Comparison of ENCODE assay signal across 8 cellular contexts in the genomic region with DNA sequence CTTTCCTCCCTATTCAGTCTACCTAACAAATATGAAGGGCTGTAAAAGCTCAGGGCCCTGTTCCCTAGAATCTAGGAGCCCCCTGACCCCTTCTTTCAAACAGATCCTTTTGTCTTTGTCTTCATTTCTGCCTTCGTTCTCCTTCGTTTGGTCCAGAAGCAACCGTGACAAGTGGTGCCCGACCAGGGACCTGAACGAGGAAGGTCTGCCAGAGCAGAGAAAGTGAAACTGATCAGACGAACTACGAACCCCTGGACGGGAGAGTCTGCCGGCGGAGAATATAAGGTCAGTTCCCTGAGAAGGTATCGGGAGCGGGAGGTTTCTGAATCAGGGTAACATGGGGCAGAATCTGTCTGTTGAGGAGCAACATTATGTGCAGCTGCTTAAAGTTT. TPM values are rescaled to one million over a fixed set of nuclear protein-coding genes. Genes with fewer than 3 reads are reported as not detected.
A peak's percentile ranks its signal among the peaks of the same experiment; 100 is the strongest.
DNase-seq lines count a peak whose midpoint lies in the region; ATAC-seq, FAIRE-seq and TF ChIP-seq lines count a peak whose summit lies in the region.

No MANE protein-coding gene starts in this region.

- no peaks in the 10 kb centered on the region for H3K4me1 ChIP-seq in HUES6 (ENCODE audit: control insufficient read depth, insufficient read depth, low read length)
- peaks cover 10% of the 10 kb centered on the region for H3K4me1 ChIP-seq in astrocyte (ENCODE audit: insufficient read depth, low read length)
- H3K4me1 ChIP-seq in lower lobe of right lung = peaks cover 13% of the 10 kb centered on the region
- H3K4me1 ChIP-seq in aorta (ENCODE audit: control insufficient read depth in 1 of 2, insufficient read depth in 2 of 2, low read length in 2 of 2) = peaks cover 0 to 6% of the 10 kb centered on the region in 2 donors

- TF ChIP-seq CTCF in AG04450 (IDR thresholded peaks at IDR 0.05; ENCODE audit: low read depth, low read length) (no peak), astrocyte (IDR thresholded peaks at IDR 0.05; ENCODE audit: insufficient read depth, low read depth, low read length) (no peak), lower lobe of right lung (IDR thresholded peaks at IDR 0.05) (no peak)

- H3K36me3 ChIP-seq in HUES6 (ENCODE audit: control insufficient read depth, insufficient read depth, low read length) (peaks cover 31% of the 10 kb centered on the region), astrocyte (ENCODE audit: insufficient read depth, low read length) (peaks cover 24% of the 10 kb centered on the region), lower lobe of right lung (peaks cover 33% of the 10 kb centered on the region), aorta (ENCODE audit: control insufficient read depth in 1 of 2, insufficient read depth in 2 of 2, low read length in 1 of 2) (no peaks in the 10 kb centered on the region)

- H3K79me2 ChIP-seq in astrocyte (ENCODE audit: insufficient read depth, low read length) = peaks cover 43% of the 10 kb centered on the region

- intact Hi-C loops in lower lobe of right lung (cut with DNase I) (no loop called here), aorta (cut with DNase I) (loop anchor here (1.0 to 2.0 kb wide), 2 partner anchors 21 to 27 kb away; a partner anchor contains a TSS)

- H3K4me3 ChIP-seq in AG04450 (ENCODE audit: low read depth, low read length) (peak overlapping the region; percentile 93), HUES6 (ENCODE audit: low read depth, low read length) (peak overlapping the region; percentile 92), astrocyte (ENCODE audit: insufficient read depth, low read depth, low read length) (peak overlapping the region; percentile 92), lower lobe of right lung (peak overlapping the region; percentile 87), aorta (ENCODE audit: low read length in 2 of 2) (peak overlapping the region; percentile 76 to 85)

- H3K4me2 ChIP-seq in astrocyte (ENCODE audit: low read length) = peak overlapping the region; percentile 92

- peaks cover 5% of the 10 kb centered on the region; the same call in 1 of the 2 replicates for H3K9me3 ChIP-seq in AG04450 (ENCODE audit: control insufficient read depth, insufficient read depth, low read length)
- H3K9me3 ChIP-seq in HUES6 (ENCODE audit: control insufficient read depth, insufficient read depth, low read depth, low read length) = no peaks in the 10 kb centered on the region
- no peaks in the 10 kb centered on the region for H3K9me3 ChIP-seq in astrocyte (ENCODE audit: insufficient read depth, low read depth, low read length)
- H3K9me3 ChIP-seq in lower lobe of right lung = no peaks in the 10 kb centered on the region
- H3K9me3 ChIP-seq in aorta (ENCODE audit: control insufficient read depth, low read length) = no peaks in the 10 kb centered on the region

- WGBS in aorta, 2 donors = 67 to 71% methylated on average over 12 of the region's 12 CpGs

- peak overlapping the region; percentile 96 for H3K27ac Mint-ChIP-seq in astrocyte (ENCODE audit: unreplicated experiment)

- H3K9ac ChIP-seq in HUES6 (ENCODE audit: low read length) = peak overlapping the region; percentile 90
- H3K9ac ChIP-seq in astrocyte (ENCODE audit: low read length) = peak overlapping the region; percentile 91

- H3K27ac ChIP-seq in AG04450 (ENCODE audit: low read depth, low read length) (no peak overlapping the region), HUES6 (ENCODE audit: low read depth, low read length) (no peak overlapping the region), astrocyte (ENCODE audit: low read depth, low read length) (peak overlapping the region; percentile 80), lower lobe of right lung (peak overlapping the region; percentile 94), aorta (ENCODE audit: low read depth in 1 of 2, low read length in 2 of 2) (no peak overlapping the region)

- H4K20me1 ChIP-seq in astrocyte (ENCODE audit: insufficient read depth, low read length) = peaks cover 31% of the 10 kb centered on the region

- H2AFZ ChIP-seq in astrocyte (ENCODE audit: low read depth, low read length) = peak overlapping the region; percentile 94

- ATAC-seq in lower lobe of right lung (no peak), aorta (ENCODE audit: low FRiP score) (no peak), HG03354 (IDR thresholded peaks at IDR 0.05; ENCODE audit: poor library complexity, severe bottlenecking, unreplicated experiment) (no peak), GM21381 (IDR thresholded peaks at IDR 0.05; ENCODE audit: unreplicated experiment) (no peak)

- CTCF ChIA-PET in AG04450 (lab: Charles Lee) = no interaction called here

- DNase-seq in AG04450 (ENCODE audit: low read depth, low spot score) (no peak), astrocyte (ENCODE audit: low read depth) (no peak), lower lobe of right lung (no peak), aorta (no peak), cortex of kidney (lab: John Stamatoyannopoulos, UW) (no peak)

- H3K27me3 ChIP-seq in AG04450 (ENCODE audit: control insufficient read depth, insufficient read depth, low read length) = no peaks in the 10 kb centered on the region
- H3K27me3 ChIP-seq in HUES6 (ENCODE audit: control insufficient read depth, insufficient read depth, low read length) = no peaks in the 10 kb centered on the region
- H3K27me3 ChIP-seq in astrocyte (ENCODE audit: insufficient read depth, low read length) = no peaks in the 10 kb centered on the region
- H3K27me3 ChIP-seq in lower lobe of right lung (ENCODE audit: low read depth) = no peaks in the 10 kb centered on the region
- no peaks in the 10 kb centered on the region for H3K27me3 ChIP-seq in aorta (ENCODE audit: control insufficient read depth in 1 of 2, insufficient read depth in 2 of 2, low read length in 1 of 2)

- H3K4me3 Mint-ChIP-seq in astrocyte (ENCODE audit: unreplicated experiment) = peak overlapping the region; percentile 100

- H3K4me1 Mint-ChIP-seq in astrocyte (ENCODE audit: low read depth, unreplicated experiment) = peaks cover 10% of the 10 kb centered on the region

- no peaks in the 10 kb centered on the region for H3K27me3 Mint-ChIP-seq in astrocyte (ENCODE audit: low read depth, unreplicated experiment)

- POLR2A ChIA-PET in AG04450 (lab: Yijun Ruan, JAX) = no interaction called here

- H3K36me3 Mint-ChIP-seq in astrocyte (ENCODE audit: low read depth, unreplicated experiment) = peaks cover 20% of the 10 kb centered on the region

- no peak for FAIRE-seq in astrocyte (lab: Jason Lieb, UNC)

- peaks cover 2% of the 10 kb centered on the region for H3K9me3 Mint-ChIP-seq in astrocyte (ENCODE audit: unreplicated experiment)

RNA-seq across cellular contexts. Expression of a gene that starts 0.8 kb away (rescaled TPM):
- polyA plus RNA-seq in AG04450 (2011; rRNA removed) = 41.9 and 44.5 TPM in 2 replicates
- polyA minus RNA-seq in AG04450 (2011; rRNA and poly(A)+ RNA removed) = 21.7 and 24.7 TPM in 2 replicates
- total RNA-seq in astrocyte = 34.6 and 40.9 TPM in 2 replicates
- total RNA-seq in lower lobe of right lung = 31.6 TPM
- total RNA-seq in aorta = 10 to 100 TPM; 33.6 to 34.3 TPM
- 10 to 100 TPM; 26.4 to 48.1 TPM for polyA plus RNA-seq in aorta

RNA-seq across cellular contexts. Expression of a gene that starts 20.9 kb away (rescaled TPM):
- 2.6 and 2.7 TPM in 2 replicates for polyA plus RNA-seq in AG04450 (2011; rRNA removed)
- 4.8 and 5.5 TPM in 2 replicates for polyA minus RNA-seq in AG04450 (2011; rRNA and poly(A)+ RNA removed)
- total RNA-seq in astrocyte = 2.7 and 3.1 TPM in 2 replicates
- total RNA-seq in lower lobe of right lung = 3.6 TPM
- 1 to 10 TPM; 2.2 to 3.1 TPM for total RNA-seq in aorta
- polyA plus RNA-seq in aorta = under 1 TPM; 0.25 to 0.43 TPM

RNA-seq across cellular contexts. Expression of a gene that starts 27.2 kb away (rescaled TPM):
- polyA plus RNA-seq in AG04450 (2011; rRNA removed) (3.2 and 3.5 TPM in 2 replicates), aorta (1 to 10 TPM in 1 of 2 donors, under 1 TPM in 1; 0.38 to 1.9 TPM)
- 12.8 and 13.0 TPM in 2 replicates for polyA minus RNA-seq in AG04450 (2011; rRNA and poly(A)+ RNA removed)
- total RNA-seq in astrocyte (10.0 and 10.4 TPM in 2 replicates), lower lobe of right lung (5.4 TPM), aorta (1 to 10 TPM; 5.9 to 7.8 TPM)

RNA-seq across cellular contexts. Expression of a gene that starts 47.4 kb away (rescaled TPM):
- 7.5 and 13.2 TPM in 2 replicates for polyA plus RNA-seq in AG04450 (2011; rRNA removed)
- 1.1 and 1.2 TPM in 2 replicates for polyA minus RNA-seq in AG04450 (2011; rRNA and poly(A)+ RNA removed)
- 32.3 and 35.9 TPM in 2 replicates for total RNA-seq in astrocyte
- 14.0 TPM for total RNA-seq in lower lobe of right lung
- total RNA-seq in aorta = 10 to 100 TPM in 1 of 2 donors, 1 to 10 TPM in 1; 9.7 to 11.3 TPM
- polyA plus RNA-seq in aorta = 10 to 100 TPM; 21.5 to 81.6 TPM

RNA-seq across cellular contexts. Expression of a gene that starts 56.6 kb away (rescaled TPM):
- polyA plus RNA-seq in AG04450 (2011; rRNA removed) (0.06 TPM in 2 replicates), aorta (under 1 TPM in 1 of 2 donors, not detected in 1; 0.79 TPM)
- polyA minus RNA-seq in AG04450 (2011; rRNA and poly(A)+ RNA removed) = 0.13 and 0.18 TPM in 2 replicates
- total RNA-seq in astrocyte (0.43 and 0.55 TPM in 2 replicates), lower lobe of right lung (2.5 TPM), aorta (under 1 TPM; 0.32 to 0.87 TPM)

Comparison
In these comparisons a context has a peak if more than half of its experiments do, and no peak if none do; other contexts are left out.
1. H3K27ac ChIP-seq: peak in astrocyte (single experiment) and lower lobe of right lung (single experiment); none in AG04450 (single experiment), HUES6 (single experiment) and aorta (0 of 2).
2. Peak in every context shown above with its lines, with median percentiles within 50 percentile points of each other: H3K4me3 ChIP-seq.